8 cellular contexts compared by ENCODE assay signal in the genomic region with DNA sequence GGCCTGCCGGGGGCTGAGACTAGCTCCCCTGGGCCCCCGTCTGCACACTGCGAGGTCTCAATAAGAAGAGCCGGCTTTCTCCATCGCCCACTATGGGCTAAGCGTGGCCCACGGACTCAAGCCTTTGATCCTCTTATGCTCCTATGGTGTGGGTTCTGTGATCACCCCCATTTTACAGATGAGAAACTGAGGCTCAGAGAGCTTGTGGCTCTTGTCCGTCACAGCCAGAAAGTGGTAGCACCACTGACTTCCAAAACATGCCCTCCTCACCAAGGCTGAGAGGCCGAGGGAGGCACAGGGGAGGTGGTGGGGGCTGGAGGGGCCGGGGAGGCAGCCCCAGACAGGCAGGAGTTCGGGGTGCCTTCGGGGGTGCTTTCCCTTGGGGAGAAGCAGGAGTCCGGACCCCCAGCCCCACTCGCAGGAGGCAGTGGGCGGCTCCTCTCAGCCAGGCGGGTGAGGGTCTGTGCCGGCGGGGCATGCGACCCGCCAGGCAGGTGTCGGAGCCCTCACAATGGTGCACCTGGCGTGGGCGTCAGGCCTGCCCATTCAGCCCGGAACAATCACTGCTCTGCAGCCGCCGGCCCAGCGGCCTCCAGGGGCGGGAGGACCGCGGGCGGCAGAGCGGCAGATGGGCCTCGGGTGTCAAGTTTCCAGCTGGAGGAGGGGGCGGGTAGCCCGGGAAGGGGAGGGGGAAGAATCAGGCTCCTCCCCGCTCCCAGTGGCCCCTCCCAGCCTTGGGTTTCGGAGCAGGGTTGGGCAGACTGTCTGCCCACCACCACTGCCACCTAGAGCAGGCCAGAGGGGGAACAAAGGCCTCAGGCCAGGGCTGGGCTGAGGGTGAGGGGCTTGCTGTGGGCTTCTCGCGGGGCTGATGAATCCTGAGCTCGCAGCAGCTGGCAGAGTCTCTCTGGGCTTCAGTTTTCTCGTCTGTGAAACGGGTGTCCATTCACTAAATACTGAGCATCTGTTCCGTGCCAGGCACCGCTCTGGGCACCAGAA. TPM values are rescaled to one million over a fixed set of nuclear protein-coding genes. Genes with fewer than 3 reads are reported as not detected.
DNase-seq lines count a peak whose midpoint lies in the region; ATAC-seq, FAIRE-seq and TF ChIP-seq lines count a peak whose summit lies in the region.

No MANE protein-coding gene starts in this region.

- TF ChIP-seq POLR2A in spleen (IDR thresholded peaks at IDR 0.05), result no peak

- peak; percentile 40 for ATAC-seq in Right ventricle myocardium inferior

- no peak for FAIRE-seq in small intestine (lab: Jason Lieb, UNC)

- H3K4me3 ChIP-seq in right atrium auricular region (no peak overlapping the region), fibroblast of mammary gland (ENCODE audit: control insufficient read depth, low read depth, low read length) (no peak overlapping the region), small intestine (ENCODE audit: low read depth in 1 of 2, low read length in 2 of 2) (peak overlapping the region in 1 of 2 donors; percentile 1), spleen (no peak overlapping the region)

- H3K4me1 ChIP-seq in right atrium auricular region (peaks cover 0 to 7% of the 10 kb centered on the region in 2 donors), small intestine (ENCODE audit: control insufficient read depth in 2 of 2, insufficient read depth in 1 of 2, low read depth in 1 of 2, low read length in 1 of 2) (no peaks in the 10 kb centered on the region), spleen (peaks cover 0 to 8% (median 3%) of the 10 kb centered on the region in 6 donors)

- peak overlapping the region in 1 of 2 donors; percentile 40 for H3K4me3 Mint-ChIP-seq in CD14-positive monocyte

- H3K27me3 Mint-ChIP-seq in CD14-positive monocyte (ENCODE audit: low read depth in 3 of 3), result peaks cover 34 to 44% (median 36%) of the 10 kb centered on the region in 3 donors

- WGBS in small intestine, 3 donors, result 20 to 36% (median 29%) methylated on average over 37 to 44 of the region's 44 CpGs
- 16 to 23% (median 17%) methylated on average over 31 to 44 of the region's 44 CpGs for WGBS in spleen, 5 donors

- no peaks in the 10 kb centered on the region for H3K36me3 Mint-ChIP-seq in CD14-positive monocyte

- H3K9me3 Mint-ChIP-seq in CD14-positive monocyte, result peaks cover 0 to 5% (median 3%) of the 10 kb centered on the region in 7 donors

- H3K36me3 ChIP-seq in right atrium auricular region (no peaks in the 10 kb centered on the region), small intestine (ENCODE audit: control insufficient read depth in 2 of 2, insufficient read depth in 2 of 2, low read length in 2 of 2) (no peaks in the 10 kb centered on the region), spleen (no peaks in the 10 kb centered on the region)

- H3K9me3 ChIP-seq in right atrium auricular region, result no peaks in the 10 kb centered on the region
- no peaks in the 10 kb centered on the region for H3K9me3 ChIP-seq in small intestine (ENCODE audit: control insufficient read depth, low read depth)
- no peaks in the 10 kb centered on the region for H3K9me3 ChIP-seq in spleen

- DNase-seq in Right ventricle myocardium inferior (ENCODE audit: missing footprints), result no peak
- DNase-seq in right atrium auricular region (ENCODE audit: low spot score), result no peak
- peak; percentile 94 for DNase-seq in NCI-H69 (lab: John Stamatoyannopoulos, UW)
- DNase-seq in fibroblast of mammary gland (ENCODE audit: low read depth), result peak; percentile 14
- DNase-seq in small intestine, result peak; percentile 43
- no peak for DNase-seq in NOMO-1 (lab: John Stamatoyannopoulos, UW; ENCODE audit: unreplicated experiment in 2 of 2)
- DNase-seq in spleen, result no peak
- no peak for DNase-seq in CD14-positive monocyte (ENCODE audit: low spot score)

- H3K4me1 Mint-ChIP-seq in CD14-positive monocyte, result peaks cover 5% of the 10 kb centered on the region

- no peak overlapping the region for H3K27ac ChIP-seq in right atrium auricular region
- H3K27ac ChIP-seq in small intestine (ENCODE audit: low read depth in 1 of 2, low read length in 1 of 2), result no peak overlapping the region
- no peak overlapping the region for H3K27ac ChIP-seq in spleen

- H3K27ac Mint-ChIP-seq in CD14-positive monocyte, result no peak overlapping the region

- TF ChIP-seq CTCF in right atrium auricular region (IDR thresholded peaks at IDR 0.05), result no peak
- no peak for TF ChIP-seq CTCF in fibroblast of mammary gland (conservative IDR thresholded peaks at IDR 0.05; ENCODE audit: control insufficient read depth, insufficient read depth, low read depth, low read length)
- TF ChIP-seq CTCF in spleen (IDR thresholded peaks at IDR 0.05 in 8 of 11, conservative IDR thresholded peaks at IDR 0.05 in 3 of 11), result no peak
- TF ChIP-seq CTCF in CD14-positive monocyte (IDR thresholded peaks at IDR 0.05), result no peak

- H3K27me3 ChIP-seq in right atrium auricular region (peaks cover 0 to 12% of the 10 kb centered on the region in 2 donors), small intestine (ENCODE audit: control insufficient read depth in 2 of 2, insufficient read depth in 2 of 2, low read length in 2 of 2) (peaks cover 0 to 2% of the 10 kb centered on the region in 2 donors), spleen (replicated peaks in 1 of 7) (peaks cover 0 to 68% (median 42%) of the 10 kb centered on the region in 7 donors)

- intact Hi-C loops in Right ventricle myocardium inferior (cut with DNase I), result no loop called here
- intact Hi-C loops in spleen (cut with DNase I; ENCODE audit: low total_unique reads), result no loop called here
- intact Hi-C loops in CD14-positive monocyte (cut with micrococcal nuclease), result no loop called here

RNA-seq across cellular contexts. Expression of a gene that starts 39.3 kb away (rescaled TPM):
- total RNA-seq in Right ventricle myocardium inferior (58.2 TPM), right atrium auricular region (10 to 100 TPM; 44.3 to 50.3 TPM), spleen (10 to 100 TPM in 5 of 7 donors, 1 to 10 TPM in 2; 5.8 to 14.5 (median 11.7) TPM)
- polyA plus RNA-seq in small intestine (10 to 100 TPM; 13.5 to 23.0 (median 15.4) TPM), spleen (1 to 10 TPM in 2 of 3 donors, under 1 TPM in 1; 0.73 to 3.9 (median 1.5) TPM), CD14-positive monocyte (under 1 TPM; 0.30 to 0.50 TPM)

Comparison
In these comparisons a context has a peak if more than half of its experiments do, and no peak if none do; other contexts are left out.
1. DNase-seq: peak in NCI-H69 (single experiment), fibroblast of mammary gland (single experiment) and small intestine (single experiment); none in Right ventricle myocardium inferior (single experiment), right atrium auricular region (single experiment), NOMO-1 (0 of 2), spleen (single experiment) and CD14-positive monocyte (single experiment).